24 cellular contexts compared by ENCODE assay signal in the genomic region with DNA sequence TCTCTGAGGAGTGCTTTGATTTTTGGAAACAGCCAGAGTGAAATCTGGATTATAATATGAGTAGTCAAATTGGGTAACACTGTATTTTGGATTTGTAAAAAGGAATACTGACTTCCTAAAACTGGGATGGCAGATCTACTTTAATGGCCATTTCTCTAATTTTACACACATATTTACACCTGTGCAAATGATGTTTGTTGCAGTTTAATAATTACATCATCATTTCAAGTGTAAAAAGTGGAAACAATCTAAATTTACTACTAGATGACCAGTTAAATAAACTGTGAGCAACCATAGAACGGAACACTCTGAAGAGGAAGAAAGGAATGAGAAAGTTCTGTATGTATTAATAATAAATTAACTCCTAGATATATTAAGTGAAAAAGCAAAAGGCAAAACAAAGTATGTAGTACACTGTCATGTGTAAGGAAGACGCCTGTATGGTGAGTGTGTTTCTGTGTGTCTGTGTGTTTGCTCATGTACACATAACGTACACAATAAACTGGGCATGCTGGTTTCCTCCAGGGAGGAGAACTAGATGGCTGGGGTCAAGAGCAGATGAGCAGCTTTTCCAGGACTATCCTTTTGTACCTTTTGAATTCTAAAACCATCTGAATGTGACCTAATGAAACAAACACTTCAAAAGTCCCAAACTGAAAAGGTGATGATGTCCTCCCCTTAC. TPM values are rescaled to one million over a fixed set of nuclear protein-coding genes. Genes with fewer than 3 reads are reported as not detected.
DNase-seq lines count a peak whose midpoint lies in the region; ATAC-seq lines count a peak whose summit lies in the region.
"Had no signal": no experiment of that assay in that cellular context is flagged by ENCODE, and none has a peak within 500 bp of the region (broad histone marks: within the 10 kb centered on the region; RNA-seq: fewer than 3 reads in every experiment).

No MANE protein-coding gene starts in this region.

- no peaks in the 10 kb centered on the region for H3K27me3 Mint-ChIP-seq in activated naive CD4-positive, alpha-beta T cell treated with anti-CD3 and anti-CD28 coated beads, Interleukin-2, amount 50 U/mL, for 24 hours
- no peaks in the 10 kb centered on the region for H3K27me3 Mint-ChIP-seq in IgD-negative memory B cell
- H3K27me3 Mint-ChIP-seq in T-helper 17 cell: peaks cover 4% of the 10 kb centered on the region
- H3K27me3 Mint-ChIP-seq in stimulated activated memory B cell treated with anti-CD40 and anti-IgM and Interleukin-4, amounts not matched to agents 10 μg/mL and 1 μg/mL and 100 μg/mL, for 72 hours: no peaks in the 10 kb centered on the region

- no peak overlapping the region for H3K4me3 Mint-ChIP-seq in activated naive CD4-positive, alpha-beta T cell treated with anti-CD3 and anti-CD28 coated beads, Interleukin-2, amount 50 U/mL, for 24 hours
- H3K4me3 Mint-ChIP-seq in IgD-negative memory B cell (peak overlapping the region; percentile 54 to 80 (median 76)), T-helper 17 cell (no peak overlapping the region)
- no peak overlapping the region for H3K4me3 Mint-ChIP-seq in stimulated activated memory B cell treated with anti-CD40 and anti-IgM and Interleukin-4, amounts not matched to agents 10 μg/mL and 1 μg/mL and 100 μg/mL, for 72 hours
- H3K4me3 Mint-ChIP-seq: CD8-positive, alpha-beta memory T cell had no signal

- H3K4me1 Mint-ChIP-seq in activated naive CD4-positive, alpha-beta T cell treated with anti-CD3 and anti-CD28 coated beads, Interleukin-2, amount 50 U/mL, for 24 hours: peaks cover 33% of the 10 kb centered on the region
- H3K4me1 Mint-ChIP-seq in IgD-negative memory B cell (peaks cover 60 to 74% (median 73%) of the 10 kb centered on the region in 3 donors), T-helper 17 cell (peaks cover 13% of the 10 kb centered on the region)
- H3K4me1 Mint-ChIP-seq in stimulated activated memory B cell treated with anti-CD40 and anti-IgM and Interleukin-4, amounts not matched to agents 10 μg/mL and 1 μg/mL and 100 μg/mL, for 72 hours: peaks cover 75% of the 10 kb centered on the region

- peak overlapping the region; percentile 65 for H3K27ac Mint-ChIP-seq in activated naive CD4-positive, alpha-beta T cell treated with anti-CD3 and anti-CD28 coated beads, Interleukin-2, amount 50 U/mL, for 24 hours
- peak overlapping the region; percentile 89 to 98 (median 90) for H3K27ac Mint-ChIP-seq in IgD-negative memory B cell
- peak overlapping the region; percentile 93 for H3K27ac Mint-ChIP-seq in T-helper 17 cell
- peak overlapping the region; percentile 94 for H3K27ac Mint-ChIP-seq in stimulated activated memory B cell treated with anti-CD40 and anti-IgM and Interleukin-4, amounts not matched to agents 10 μg/mL and 1 μg/mL and 100 μg/mL, for 72 hours

- DNase-seq in activated naive CD4-positive, alpha-beta T cell treated with Interleukin-2 at 50 U/mL for 16 hours: no peak
- DNase-seq in T-helper 17 cell (no peak), kidney tubule cell (ENCODE audit: low spot score) (no peak), NCI-H1436 (lab: John Stamatoyannopoulos, UW) (no peak), RPMI8226 (no peak)
- DNase-seq: amygdala; GM23248; NCI-H1417; NCI-H2107; nucleus accumbens; stimulated activated naive CD4-positive, alpha-beta T cell had no signal

- H3K9me3 Mint-ChIP-seq in activated naive CD4-positive, alpha-beta T cell treated with anti-CD3 and anti-CD28 coated beads, Interleukin-2, amount 50 U/mL, for 24 hours: no peaks in the 10 kb centered on the region
- H3K9me3 Mint-ChIP-seq in IgD-negative memory B cell: no peaks in the 10 kb centered on the region
- H3K9me3 Mint-ChIP-seq in stimulated activated memory B cell treated with anti-CD40 and anti-IgM and Interleukin-4, amounts not matched to agents 10 μg/mL and 1 μg/mL and 100 μg/mL, for 72 hours: no peaks in the 10 kb centered on the region
- H3K9me3 Mint-ChIP-seq: CD8-positive, alpha-beta memory T cell had no signal

- no peak for ATAC-seq in T-helper 17 cell
- no peak for ATAC-seq in stimulated activated memory B cell treated with anti-CD40 and anti-IgM and Interleukin-4, amounts not matched to agents 10 μg/mL and 1 μg/mL and 100 μg/mL, for 72 hours
- ATAC-seq: SK-N-SH treated with all-trans-retinoic acid at 6 μM for 48 hours had no signal

- no peaks in the 10 kb centered on the region for H3K36me3 Mint-ChIP-seq in activated naive CD4-positive, alpha-beta T cell treated with anti-CD3 and anti-CD28 coated beads, Interleukin-2, amount 50 U/mL, for 24 hours
- peaks cover 2% of the 10 kb centered on the region for H3K36me3 Mint-ChIP-seq in IgD-negative memory B cell
- peaks cover 2% of the 10 kb centered on the region for H3K36me3 Mint-ChIP-seq in T-helper 17 cell (ENCODE audit: low read depth)
- H3K36me3 Mint-ChIP-seq in stimulated activated memory B cell treated with anti-CD40 and anti-IgM and Interleukin-4, amounts not matched to agents 10 μg/mL and 1 μg/mL and 100 μg/mL, for 72 hours: peaks cover 29% of the 10 kb centered on the region
- H3K36me3 Mint-ChIP-seq: CD8-positive, alpha-beta memory T cell had no signal

- no peaks in the 10 kb centered on the region for H3K9me3 ChIP-seq in T-helper 17 cell (ENCODE audit: control insufficient read depth, low read length, poor library complexity, severe bottlenecking)

RNA-seq across cellular contexts. Expression of gene RHEX, which starts 2.9 kb away (rescaled TPM):
- polyA plus RNA-seq in IgD-negative memory B cell: 2.0 TPM
- total RNA-seq in T-helper 17 cell: under 1 TPM in 1 of 2 donors, not detected in 1; 0.50 TPM
- total RNA-seq: activated CD8-positive, alpha-beta memory T cell treated with anti-CD3 and anti-CD28 coated beads for 36 hours; bronchial epithelial cell; CD8-positive, alpha-beta memory T cell; fibroblast of lung; glomerular endothelial cell; GM23248; mammary epithelial cell; NCI-H460; pulmonary artery endothelial cell had no signal
- polyA plus RNA-seq: CD8-positive, alpha-beta memory T cell; fibroblast of lung; GM23248; mammary epithelial cell had no signal

RNA-seq across cellular contexts. Expression of gene CTSE, which starts 26.4 kb away (rescaled TPM):
- polyA plus RNA-seq in IgD-negative memory B cell: not detected
- not detected for total RNA-seq in T-helper 17 cell
- total RNA-seq: activated CD8-positive, alpha-beta memory T cell treated with anti-CD3 and anti-CD28 coated beads for 36 hours; bronchial epithelial cell; CD8-positive, alpha-beta memory T cell; fibroblast of lung; glomerular endothelial cell; GM23248; kidney epithelial cell; NCI-H460 had no signal
- polyA plus RNA-seq: CD8-positive, alpha-beta memory T cell; fibroblast of lung; GM23248 had no signal

RNA-seq across cellular contexts. Expression of gene RAB7B, which starts 46.9 kb away (rescaled TPM):
- not detected for polyA plus RNA-seq in IgD-negative memory B cell
- under 1 TPM in 1 of 2 donors, not detected in 1; 0.18 TPM for total RNA-seq in T-helper 17 cell
- total RNA-seq: activated CD8-positive, alpha-beta memory T cell treated with anti-CD3 and anti-CD28 coated beads for 36 hours; glomerular endothelial cell; NCI-H460 had no signal
- polyA plus RNA-seq: CD8-positive, alpha-beta memory T cell had no signal

Comparison
In these comparisons a context has a peak if more than half of its experiments do, and no peak if none do; other contexts are left out.
1. H3K4me3 Mint-ChIP-seq: peak in IgD-negative memory B cell (4 of 4); none in activated naive CD4-positive, alpha-beta T cell treated with anti-CD3 and anti-CD28 coated beads, Interleukin-2, amount 50 U/mL, for 24 hours (single experiment), T-helper 17 cell (single experiment) and stimulated activated memory B cell treated with anti-CD40 and anti-IgM and Interleukin-4, amounts not matched to agents 10 μg/mL and 1 μg/mL and 100 μg/mL, for 72 hours (single experiment).
2. Peak in every context shown above with its lines, with median percentiles within 50 percentile points of each other: H3K27ac Mint-ChIP-seq.